In the genomic region with DNA sequence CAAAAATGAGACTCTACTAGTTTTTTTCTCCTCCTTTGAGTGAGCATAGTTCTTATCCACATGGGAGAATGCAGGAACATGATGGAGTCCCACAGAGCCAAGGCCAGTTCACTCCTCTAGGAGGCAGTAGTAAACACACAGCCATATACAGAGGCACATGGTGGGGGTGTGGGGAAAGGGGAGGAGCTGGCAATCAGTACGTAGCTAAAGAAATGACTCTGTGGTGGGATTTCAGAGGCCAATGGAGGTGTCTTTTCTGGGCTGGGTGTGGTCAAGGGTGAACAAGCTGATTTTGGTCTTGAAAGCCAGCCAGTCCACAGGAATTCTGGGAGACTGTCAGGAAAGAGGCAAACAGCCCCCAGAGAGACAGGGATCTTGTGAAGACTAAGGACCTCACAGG, we compare ENCODE assay signal across 9 cellular contexts. TPM values are rescaled to one million over a fixed set of nuclear protein-coding genes. Genes with fewer than 3 reads are reported as not detected.
DNase-seq lines count a peak whose midpoint lies in the region; ATAC-seq and TF ChIP-seq lines count a peak whose summit lies in the region.
"Had no signal": no experiment of that assay in that cellular context is flagged by ENCODE, and none has a peak within 500 bp of the region (broad histone marks: within the 10 kb centered on the region; RNA-seq: fewer than 3 reads in every experiment).

No MANE protein-coding gene starts in this region.

- no peaks in the 10 kb centered on the region for H3K79me2 ChIP-seq in SU-DHL-6 (ENCODE audit: insufficient read depth, low read length)

- peaks cover 10% of the 10 kb centered on the region for H3F3A ChIP-seq in SU-DHL-6 (ENCODE audit: insufficient read depth)

- peak overlapping the region; percentile 42 for H2AFZ ChIP-seq in SU-DHL-6 (ENCODE audit: low read depth, low read length, severe bottlenecking)

- intact Hi-C loops in adrenal gland (cut with DNase I): no loop called here
- intact Hi-C loops in left colon (cut with DNase I, micrococcal nuclease): no loop called here

- TF ChIP-seq POLR2A in adrenal gland (IDR thresholded peaks at IDR 0.05): no peak

- H3K36me3 ChIP-seq in SU-DHL-6 (ENCODE audit: low read length) (no peaks in the 10 kb centered on the region), adrenal gland (replicated peaks in 1 of 2) (no peaks in the 10 kb centered on the region)
- H3K36me3 ChIP-seq: gastrocnemius medialis had no signal

- H3K27ac ChIP-seq in SU-DHL-6 (ENCODE audit: low read depth, low read length) (no peak overlapping the region), adrenal gland (no peak overlapping the region)
- H3K27ac ChIP-seq: gastrocnemius medialis had no signal

- no peak overlapping the region for H3K9ac ChIP-seq in SU-DHL-6 (ENCODE audit: low read length)

- H3K9me2 ChIP-seq in SU-DHL-6 (replicated peaks; ENCODE audit: insufficient read depth, low read length): no peaks in the 10 kb centered on the region

- H3K4me1 ChIP-seq in adrenal gland (replicated peaks in 1 of 2): no peaks in the 10 kb centered on the region

- peak overlapping the region; percentile 25 for H3K4me2 ChIP-seq in SU-DHL-6 (ENCODE audit: low read depth, low read length, poor library complexity, severe bottlenecking)

- H3K4me3 ChIP-seq in SU-DHL-6 (ENCODE audit: insufficient read depth, low read length, poor library complexity, severe bottlenecking): no peak overlapping the region
- H3K4me3 ChIP-seq in adrenal gland: no peak overlapping the region
- H3K4me3 ChIP-seq: gastrocnemius medialis had no signal

- H3K27me3 ChIP-seq in SU-DHL-6 (ENCODE audit: low read length): no peaks in the 10 kb centered on the region
- no peaks in the 10 kb centered on the region for H3K27me3 ChIP-seq in adrenal gland
- H3K27me3 ChIP-seq: gastrocnemius medialis had no signal

- TF ChIP-seq CTCF in SU-DHL-6 (IDR thresholded peaks at IDR 0.05; ENCODE audit: insufficient read depth, low read length, poor library complexity, severe bottlenecking): peak; percentile 85
- TF ChIP-seq CTCF in adrenal gland (IDR thresholded peaks at IDR 0.05): peak; percentile 21 to 56 (median 44)

- no peaks in the 10 kb centered on the region for H3K9me3 ChIP-seq in SU-DHL-6 (ENCODE audit: insufficient read depth, low read length)
- no peaks in the 10 kb centered on the region for H3K9me3 ChIP-seq in adrenal gland (replicated peaks in 1 of 3)
- H3K9me3 ChIP-seq: gastrocnemius medialis had no signal

- no peaks in the 10 kb centered on the region for H4K20me1 ChIP-seq in SU-DHL-6 (ENCODE audit: low read depth, low read length)

- TF ChIP-seq EP300 in Ishikawa (IDR thresholded peaks at IDR 0.05; ENCODE audit: borderline replicate concordance): no peak

- ATAC-seq in left colon: peak; percentile 84
- no peak for ATAC-seq in GM18909 (IDR thresholded peaks at IDR 0.05; ENCODE audit: poor library complexity, unreplicated experiment)
- ATAC-seq: gastrocnemius medialis had no signal

- peak; percentile 31; the same call in 1 of the 2 replicates for TF ChIP-seq RAD21 in Ishikawa (IDR thresholded peaks at IDR 0.05; ENCODE audit: low read depth)

- WGBS in adrenal gland, 4 donors: 0 to 27% (median 9%) methylated on average over 1 of the region's 1 CpG

- DNase-seq in NCI-H1436 (lab: John Stamatoyannopoulos, UW) (peak; percentile 31), NCI-H1436 treated with DMSO at 0.1 percent for 48 hours (lab: John Stamatoyannopoulos, UW) (no peak), adrenal gland (peak in 6 of 7 donors; percentile 52 to 77 (median 74)), left colon (peak; percentile 37)
- peak; percentile 66 for DNase-seq in stimulated activated naive CD4-positive, alpha-beta T cell treated with Interleukin-2 at 50 U/mL for 16 hours (lab: John Stamatoyannopoulos, UW)

TF ChIP-seq in Ishikawa, 13 proteins besides CTCF, POLR2A, EP300 and RAD21:
- TF ChIP-seq CEBPB (IDR thresholded peaks at IDR 0.05) (no peak), EGR1 (IDR thresholded peaks at IDR 0.05) (no peak), TEAD4 (IDR thresholded peaks at IDR 0.05) (no peak), TCF12 (IDR thresholded peaks at IDR 0.05; ENCODE audit: low read depth) (no peak), CREB1 (IDR thresholded peaks at IDR 0.05; ENCODE audit: low read depth) (no peak), NFIC (IDR thresholded peaks at IDR 0.05) (no peak), YY1 (IDR thresholded peaks at IDR 0.05; ENCODE audit: low read depth) (0 out of 2 replicates have a peak, but pooled peaks have one; percentile 43), FOXM1 (IDR thresholded peaks at IDR 0.05; ENCODE audit: borderline replicate concordance, low read depth) (no peak), ZBTB7A (IDR thresholded peaks at IDR 0.05; ENCODE audit: low read depth) (no peak), TAF1 (IDR thresholded peaks at IDR 0.05; ENCODE audit: low read depth) (no peak)
- TF ChIP-seq, protein P1, sequence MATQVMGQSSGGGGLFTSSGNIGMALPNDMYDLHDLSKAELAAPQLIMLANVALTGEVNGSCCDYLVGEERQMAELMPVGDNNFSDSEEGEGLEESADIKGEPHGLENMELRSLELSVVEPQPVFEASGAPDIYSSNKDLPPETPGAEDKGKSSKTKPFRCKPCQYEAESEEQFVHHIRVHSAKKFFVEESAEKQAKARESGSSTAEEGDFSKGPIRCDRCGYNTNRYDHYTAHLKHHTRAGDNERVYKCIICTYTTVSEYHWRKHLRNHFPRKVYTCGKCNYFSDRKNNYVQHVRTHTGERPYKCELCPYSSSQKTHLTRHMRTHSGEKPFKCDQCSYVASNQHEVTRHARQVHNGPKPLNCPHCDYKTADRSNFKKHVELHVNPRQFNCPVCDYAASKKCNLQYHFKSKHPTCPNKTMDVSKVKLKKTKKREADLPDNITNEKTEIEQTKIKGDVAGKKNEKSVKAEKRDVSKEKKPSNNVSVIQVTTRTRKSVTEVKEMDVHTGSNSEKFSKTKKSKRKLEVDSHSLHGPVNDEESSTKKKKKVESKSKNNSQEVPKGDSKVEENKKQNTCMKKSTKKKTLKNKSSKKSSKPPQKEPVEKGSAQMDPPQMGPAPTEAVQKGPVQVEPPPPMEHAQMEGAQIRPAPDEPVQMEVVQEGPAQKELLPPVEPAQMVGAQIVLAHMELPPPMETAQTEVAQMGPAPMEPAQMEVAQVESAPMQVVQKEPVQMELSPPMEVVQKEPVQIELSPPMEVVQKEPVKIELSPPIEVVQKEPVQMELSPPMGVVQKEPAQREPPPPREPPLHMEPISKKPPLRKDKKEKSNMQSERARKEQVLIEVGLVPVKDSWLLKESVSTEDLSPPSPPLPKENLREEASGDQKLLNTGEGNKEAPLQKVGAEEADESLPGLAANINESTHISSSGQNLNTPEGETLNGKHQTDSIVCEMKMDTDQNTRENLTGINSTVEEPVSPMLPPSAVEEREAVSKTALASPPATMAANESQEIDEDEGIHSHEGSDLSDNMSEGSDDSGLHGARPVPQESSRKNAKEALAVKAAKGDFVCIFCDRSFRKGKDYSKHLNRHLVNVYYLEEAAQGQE (IDR thresholded peaks at IDR 0.05; ENCODE audit: low read depth): no peak
- TF ChIP-seq, protein P2, sequence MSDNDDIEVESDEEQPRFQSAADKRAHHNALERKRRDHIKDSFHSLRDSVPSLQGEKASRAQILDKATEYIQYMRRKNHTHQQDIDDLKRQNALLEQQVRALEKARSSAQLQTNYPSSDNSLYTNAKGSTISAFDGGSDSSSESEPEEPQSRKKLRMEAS (IDR thresholded peaks at IDR 0.05): peak; percentile 81
- TF ChIP-seq, protein P3, sequence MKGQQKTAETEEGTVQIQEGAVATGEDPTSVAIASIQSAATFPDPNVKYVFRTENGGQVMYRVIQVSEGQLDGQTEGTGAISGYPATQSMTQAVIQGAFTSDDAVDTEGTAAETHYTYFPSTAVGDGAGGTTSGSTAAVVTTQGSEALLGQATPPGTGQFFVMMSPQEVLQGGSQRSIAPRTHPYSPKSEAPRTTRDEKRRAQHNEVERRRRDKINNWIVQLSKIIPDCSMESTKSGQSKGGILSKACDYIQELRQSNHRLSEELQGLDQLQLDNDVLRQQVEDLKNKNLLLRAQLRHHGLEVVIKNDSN (IDR thresholded peaks at IDR 0.05): 0 out of 2 replicates have a peak, but pooled peaks have one; percentile 7

RNA-seq across cellular contexts. Expression of a gene that starts 6.6 kb away (rescaled TPM):
- total RNA-seq in adrenal gland (100 to 1,000 TPM; 219 to 437 (median 356) TPM), left colon (100 to 1,000 TPM; 334 to 358 TPM)
- polyA plus RNA-seq in adrenal gland: 100 to 1,000 TPM in 2 of 3 donors, 10 to 100 TPM in 1; 45.7 to 705 (median 167) TPM
